ENCODE assay signal across 8 cellular contexts in genomic region chr6:75284285-75285155, GRCh38.
A peak's percentile ranks its signal among the peaks of the same experiment; 100 is the strongest.
DNase-seq lines count a peak whose midpoint lies in the region; ATAC-seq lines count a peak whose summit lies in the region.

Gene TMEM30A, minus strand, starts transcription at chr6:75284792. Its CDS starts 154 bp downstream, at chr6:75284638.

- ATAC-seq in GM19043 (IDR thresholded peaks at IDR 0.05; ENCODE audit: low read depth, unreplicated experiment) (peak; percentile 90), HG03354 (IDR thresholded peaks at IDR 0.05; ENCODE audit: poor library complexity, severe bottlenecking, unreplicated experiment) (peak; percentile 86)

- DNase-seq in AG20443 (ENCODE audit: low spot score) (peak; percentile 98), NCI-H446 (lab: John Stamatoyannopoulos, UW) (peak; percentile 94 to 95), cerebellar cortex (ENCODE audit: low spot score) (peak; percentile 100), iris pigment epithelial cell (ENCODE audit: low read depth) (peak; percentile 99)
- DNase-seq in activated CD4-positive, CD25-positive, alpha-beta regulatory T cell treated with anti-CD3 and anti-CD28 coated beads, Interleukin-2, amount 50 U/mL, for 16 hours (ENCODE audit: low read depth, low spot score): peak; percentile 88
- DNase-seq in stimulated activated CD4-positive, alpha-beta T cell treated with anti-CD3 and anti-CD28 coated beads, Interleukin-12 subunit alpha, Interleukin-12 subunit beta, amount 100 ng/mL, for 24 hours (ENCODE audit: low read depth in 2 of 2): peak; percentile 92

Comparison
In these comparisons a context has a peak if more than half of its experiments do, and no peak if none do; other contexts are left out.
1. Peak in every context shown above with its lines: DNase-seq and ATAC-seq.